Comparison of ENCODE assay signal across 1 cellular context in genomic region chr1:26692793-26693490, GRCh38.
TF ChIP-seq lines count a peak whose summit lies in the region.

No MANE protein-coding gene starts in this region.

TF ChIP-seq in K562, 482 proteins besides CTCF, POLR2A, EP300 and RAD21 (continued from another document and continues in another):
- TF ChIP-seq TFE3 (CRISPR knock-in tag; IDR thresholded peaks at IDR 0.05) (no peak), ZNF583 (CRISPR knock-in tag; IDR thresholded peaks at IDR 0.05) (no peak; the same call in 1 of the 2 replicates), FOXJ2 (tag; IDR thresholded peaks at IDR 0.05) (peak; percentile 89), CSDE1 (IDR thresholded peaks at IDR 0.05) (no peak), ZBTB11 (CRISPR knock-in tag; IDR thresholded peaks at IDR 0.05) (peak in 1 of 3 experiments; percentile 80; a peak in 2 of 6 replicates), RBBP5 (IDR thresholded peaks at IDR 0.05; ENCODE audit: borderline replicate concordance, insufficient read depth, low read length, poor library complexity, severe bottlenecking) (no peak), NFE2 (IDR thresholded peaks at IDR 0.05; ENCODE audit: low read depth) (peak; percentile 25; the same call in 1 of the 2 replicates), RREB1 (CRISPR knock-in tag; IDR thresholded peaks at IDR 0.05) (peak; percentile 89; the same call in 1 of the 2 replicates), ZNF3 (CRISPR knock-in tag; IDR thresholded peaks at IDR 0.05) (no peak), MAFG (tag; conservative IDR thresholded peaks at IDR 0.05) (no peak), XRCC5 (IDR thresholded peaks at IDR 0.05; ENCODE audit: low read depth, low read length) (peak; percentile 97), GTF2B (IDR thresholded peaks at IDR 0.05; ENCODE audit: extremely low read depth, insufficient read length) (no peak), ZC3H11A (IDR thresholded peaks at IDR 0.05; ENCODE audit: low read depth, low read length) (no peak), RNF2 (IDR thresholded peaks at IDR 0.05) (peak; percentile 99), SNRNP70 (optimal IDR thresholded peaks at IDR 0.05; ENCODE audit: low read depth, low read length) (no peak), ZNF354B (CRISPR knock-in tag; IDR thresholded peaks at IDR 0.05) (no peak), ZNF12 (CRISPR knock-in tag; IDR thresholded peaks at IDR 0.05) (0 out of 2 replicates have a peak, but pooled peaks have one; percentile 54), SMARCC2 (IDR thresholded peaks at IDR 0.05; ENCODE audit: low read depth) (no peak), ZNF57 (CRISPR knock-in tag; IDR thresholded peaks at IDR 0.05) (no peak; the same call in 1 of the 2 replicates), ZNF707 (CRISPR knock-in tag; conservative IDR thresholded peaks at IDR 0.05) (no peak; the same call in 1 of the 2 replicates), HDAC2 (IDR thresholded peaks at IDR 0.05) (peak; percentile 86; the same call in 1 of the 2 replicates), ID3 (CRISPR knock-in tag; IDR thresholded peaks at IDR 0.05) (no peak), ID3 (tag; IDR thresholded peaks at IDR 0.05) (no peak), RBM25 (IDR thresholded peaks at IDR 0.05; ENCODE audit: low read depth, low read length, severe bottlenecking) (no peak), COPS2 (conservative IDR thresholded peaks at IDR 0.05) (no peak), ZFP1 (CRISPR knock-in tag; IDR thresholded peaks at IDR 0.05) (no peak), PML (IDR thresholded peaks at IDR 0.05; ENCODE audit: low read length) (no peak; the same call in 1 of the 2 replicates), ATF1 (CRISPR knock-in tag; IDR thresholded peaks at IDR 0.05) (no peak), ATF1 (tag; IDR thresholded peaks at IDR 0.05) (peak; percentile 71), ARHGAP35 (IDR thresholded peaks at IDR 0.05; ENCODE audit: partially characterized antibody) (no peak), ZHX1 (conservative IDR thresholded peaks at IDR 0.05; ENCODE audit: low read length) (no peak), NEUROD1 (IDR thresholded peaks at IDR 0.05; ENCODE audit: borderline replicate concordance, low read depth, low read length, partially characterized antibody) (peak; percentile 100), ZNF507 (tag; conservative IDR thresholded peaks at IDR 0.05) (no peak), NCOA4 (IDR thresholded peaks at IDR 0.05; ENCODE audit: partially characterized antibody) (no peak), PHB2 (IDR thresholded peaks at IDR 0.05; ENCODE audit: low read depth) (no peak), E2F8 (IDR thresholded peaks at IDR 0.05; ENCODE audit: low read depth, partially characterized antibody) (peak; percentile 44), STAT5A (IDR thresholded peaks at IDR 0.05; ENCODE audit: borderline replicate concordance, low read length) (peak; percentile 69; the same call in 1 of the 2 replicates), ARID2 (IDR thresholded peaks at IDR 0.05) (no peak), MEF2A (IDR thresholded peaks at IDR 0.05; ENCODE audit: control insufficient read depth, low read depth, low read length) (no peak; the same call in 1 of the 2 replicates), SMARCE1 (IDR thresholded peaks at IDR 0.05) (peak; percentile 53; the same call in 1 of the 2 replicates), HDAC3 (IDR thresholded peaks at IDR 0.05; ENCODE audit: borderline replicate concordance, partially characterized antibody) (peak; percentile 98), THRA (IDR thresholded peaks at IDR 0.05) (no peak), POLR3G (IDR thresholded peaks at IDR 0.05; ENCODE audit: extremely low read depth, insufficient read length, insufficient replicate concordance) (no peak), ZNF699 (CRISPR knock-in tag; IDR thresholded peaks at IDR 0.05; ENCODE audit: insufficient replicate concordance) (no peak), HOXB6 (CRISPR knock-in tag; IDR thresholded peaks at IDR 0.05; ENCODE audit: borderline replicate concordance) (no peak), NFYB (IDR thresholded peaks at IDR 0.05; ENCODE audit: extremely low read depth, insufficient read length) (no peak), RBM22 (IDR thresholded peaks at IDR 0.05; ENCODE audit: low read depth, low read length, poor library complexity, severe bottlenecking) (no peak)
